8 cellular contexts compared by ENCODE assay signal in the genomic region with DNA sequence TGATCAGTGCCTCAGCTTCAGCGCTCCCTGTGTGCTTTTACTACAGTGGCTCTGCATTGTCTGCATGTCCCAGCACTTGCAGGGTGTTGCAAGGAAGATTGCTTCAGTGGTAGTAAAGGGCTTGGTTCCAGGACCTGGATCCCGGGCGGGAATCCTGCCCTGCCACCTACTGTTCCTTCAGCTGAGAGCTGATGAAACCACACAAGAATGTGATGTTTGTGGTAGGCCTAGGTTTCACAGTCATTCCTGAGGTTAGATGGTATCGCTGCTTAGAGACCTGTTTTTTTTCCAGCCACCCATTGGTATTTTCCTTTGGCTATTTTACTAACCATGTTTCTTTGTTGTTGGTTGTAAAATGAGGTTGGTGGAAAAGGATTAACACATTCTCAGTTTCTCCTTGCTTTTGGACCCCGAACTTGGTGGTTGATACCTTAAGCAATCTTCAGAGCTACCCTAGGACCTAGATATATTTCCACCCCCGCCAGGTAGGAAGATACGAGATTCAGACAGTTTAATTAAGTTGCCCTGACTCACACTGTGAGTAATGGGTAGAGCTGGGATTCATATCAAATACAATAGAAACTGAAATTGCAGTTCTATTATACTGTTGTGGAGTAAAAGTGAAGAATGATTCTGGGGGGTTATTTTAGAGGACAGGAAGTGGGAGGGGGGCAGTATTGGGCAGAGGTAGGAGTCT. TPM values are rescaled to one million over a fixed set of nuclear protein-coding genes. Genes with fewer than 3 reads are reported as not detected.
A peak's percentile ranks its signal among the peaks of the same experiment; 100 is the strongest.
DNase-seq lines count a peak whose midpoint lies in the region; ATAC-seq, FAIRE-seq and TF ChIP-seq lines count a peak whose summit lies in the region.

No MANE protein-coding gene starts in this region.

- POLR2A ChIA-PET in Panc1 (lab: Charles Lee), result no interaction called here
- POLR2A ChIA-PET in naive thymus-derived CD4-positive, alpha-beta T cell (lab: Charles Lee), result no interaction called here

- TF ChIP-seq CTCF in Panc1 (IDR thresholded peaks at IDR 0.05), result no peak

- peaks cover 0 to 24% (median 5%) of the 10 kb centered on the region in 7 donors for H3K4me1 Mint-ChIP-seq in naive thymus-derived CD4-positive, alpha-beta T cell

- H3K9me3 Mint-ChIP-seq in naive thymus-derived CD4-positive, alpha-beta T cell, result no peaks in the 10 kb centered on the region

- no peaks in the 10 kb centered on the region for H3K36me3 ChIP-seq in Panc1 (ENCODE audit: control insufficient read depth, insufficient read depth, low read length)
- no peaks in the 10 kb centered on the region for H3K36me3 ChIP-seq in ectodermal cell (ENCODE audit: control insufficient read depth, insufficient read depth, low read length)
- no peaks in the 10 kb centered on the region for H3K36me3 ChIP-seq in naive thymus-derived CD4-positive, alpha-beta T cell (ENCODE audit: control insufficient read depth in 2 of 3, insufficient read depth in 3 of 3, low read length in 3 of 3)

- H3K4me3 Mint-ChIP-seq in naive thymus-derived CD4-positive, alpha-beta T cell, result no peak overlapping the region

- FAIRE-seq in GM19239 (lab: Jason Lieb, UNC), result no peak

- in situ Hi-C loops in G401 (cut with HindIII; ENCODE audit: low sequenced_read_pairs) (no loop called here), Panc1 (cut with HindIII; ENCODE audit: low pct_unique_long_range_greater_than_20kb, low sequenced_read_pairs) (no loop called here)

- peak; percentile 39 for DNase-seq in G401 (ENCODE audit: low spot score)
- DNase-seq in Panc1 (ENCODE audit: low read depth, low spot score), result no peak
- DNase-seq in naive thymus-derived CD4-positive, alpha-beta T cell, result peak in 1 of 9 donors; percentile 49
- no peak for DNase-seq in GM19239 (ENCODE audit: insufficient read length, low spot score)
- no peak for DNase-seq in GM19238 (ENCODE audit: insufficient read length, low spot score)

- BruUV-seq in Panc1 (replicated peaks; lab: Mats Ljungman, UMichigan), result no TSS peak

- CTCF ChIA-PET in Panc1 (lab: Charles Lee), result no interaction called here
- CTCF ChIA-PET in naive thymus-derived CD4-positive, alpha-beta T cell (lab: Charles Lee), result interaction anchor here (0.9 kb wide), 1 partner anchor 8 kb away, joined by 3 read pairs; no protein-coding TSS in a partner anchor

- intact Hi-C loops in Panc1 (cut with micrococcal nuclease; ENCODE audit: unreplicated experiment), result no loop called here
- intact Hi-C loops in naive thymus-derived CD4-positive, alpha-beta T cell (cut with micrococcal nuclease), result no loop called here

- H3K4me1 ChIP-seq in Panc1 (ENCODE audit: control insufficient read depth, insufficient read depth, low read length), result no peaks in the 10 kb centered on the region
- peaks cover 4% of the 10 kb centered on the region for H3K4me1 ChIP-seq in ectodermal cell (ENCODE audit: control insufficient read depth, insufficient read depth, low read length)
- peaks cover 0 to 11% of the 10 kb centered on the region in 2 donors for H3K4me1 ChIP-seq in naive thymus-derived CD4-positive, alpha-beta T cell (ENCODE audit: control insufficient read depth in 2 of 2, insufficient read depth in 2 of 2, low read length in 2 of 2)

- H3K36me3 Mint-ChIP-seq in naive thymus-derived CD4-positive, alpha-beta T cell, result peaks cover 0 to 2% (median 0%) of the 10 kb centered on the region in 5 donors

- 51 to 56% methylated on average over 7 of the region's 7 CpGs for WGBS in ectodermal cell, 2 experiments

- H3K27me3 Mint-ChIP-seq in naive thymus-derived CD4-positive, alpha-beta T cell, result peaks cover 0 to 18% (median 10%) of the 10 kb centered on the region in 5 donors

- H3K4me3 ChIP-seq in Panc1 (ENCODE audit: low read depth in 2 of 2, low read length in 2 of 2), result no peak overlapping the region
- H3K4me3 ChIP-seq in ectodermal cell (ENCODE audit: insufficient read depth, low read depth, low read length), result no peak overlapping the region
- no peak overlapping the region for H3K4me3 ChIP-seq in naive thymus-derived CD4-positive, alpha-beta T cell (ENCODE audit: low read length)

- H3K27ac ChIP-seq in Panc1 (ENCODE audit: low read length) (no peak overlapping the region), ectodermal cell (ENCODE audit: insufficient read depth, low read depth, low read length, poor library complexity, severe bottlenecking) (peak overlapping the region; percentile 27)
- H3K27ac ChIP-seq in naive thymus-derived CD4-positive, alpha-beta T cell (ENCODE audit: low read depth, low read length), result no peak overlapping the region

- no peaks in the 10 kb centered on the region for H3K27me3 ChIP-seq in Panc1 (ENCODE audit: control insufficient read depth, insufficient read depth, low read length)
- no peaks in the 10 kb centered on the region for H3K27me3 ChIP-seq in ectodermal cell (ENCODE audit: control insufficient read depth, insufficient read depth, low read length, poor library complexity, severe bottlenecking)
- peaks cover 0 to 2% of the 10 kb centered on the region in 2 donors for H3K27me3 ChIP-seq in naive thymus-derived CD4-positive, alpha-beta T cell (ENCODE audit: control insufficient read depth in 2 of 2, insufficient read depth in 2 of 2, low read length in 2 of 2)

- ATAC-seq in Panc1 (peak; percentile 94), GM18502 (IDR thresholded peaks at IDR 0.05; ENCODE audit: poor library complexity, unreplicated experiment) (no peak), HG02870 (IDR thresholded peaks at IDR 0.05; ENCODE audit: unreplicated experiment) (no peak)
- ATAC-seq in naive thymus-derived CD4-positive, alpha-beta T cell, result peak; percentile 40

- H3K9me3 ChIP-seq in Panc1 (ENCODE audit: control insufficient read depth, insufficient read depth, low read depth, low read length) (no peaks in the 10 kb centered on the region), ectodermal cell (ENCODE audit: control insufficient read depth, low read length) (no peaks in the 10 kb centered on the region)
- H3K9me3 ChIP-seq in naive thymus-derived CD4-positive, alpha-beta T cell (ENCODE audit: control insufficient read depth in 2 of 3, low read length in 3 of 3), result no peaks in the 10 kb centered on the region

- peak overlapping the region in 1 of 9 donors; percentile 18 for H3K27ac Mint-ChIP-seq in naive thymus-derived CD4-positive, alpha-beta T cell

RNA-seq across cellular contexts. Expression of gene GPR87, which starts 11.4 kb away (rescaled TPM):
- total RNA-seq in G401 (2014; rRNA removed; shearing (Covaris generic)), result 0.20 TPM in 1 of 2 replicates, not detected in the other
- total RNA-seq in Panc1 (2021; ENCODE audit: unreplicated experiment), result not detected
- polyA plus RNA-seq in Panc1 (2012; ENCODE audit: insufficient read length), result not detected
- not detected for polyA plus RNA-seq in ectodermal cell (2013, experiment 1 of 4)
- polyA plus RNA-seq in ectodermal cell (2013, experiment 2 of 4), result not detected
- polyA plus RNA-seq in ectodermal cell (2013, experiment 3 of 4), result not detected
- polyA plus RNA-seq in ectodermal cell (2013, experiment 4 of 4), result not detected
- not detected for total RNA-seq in naive thymus-derived CD4-positive, alpha-beta T cell
- polyA plus RNA-seq in naive thymus-derived CD4-positive, alpha-beta T cell, result not detected

RNA-seq across cellular contexts. Expression of gene P2RY13, which starts 24.1 kb away (rescaled TPM):
- not detected in 2 replicates for total RNA-seq in G401 (2014; rRNA removed; shearing (Covaris generic))
- total RNA-seq in Panc1 (2021; ENCODE audit: unreplicated experiment), result not detected
- not detected for polyA plus RNA-seq in Panc1 (2012; ENCODE audit: insufficient read length)
- polyA plus RNA-seq in ectodermal cell (2013, experiment 1 of 4), result not detected
- not detected for polyA plus RNA-seq in ectodermal cell (2013, experiment 2 of 4)
- not detected for polyA plus RNA-seq in ectodermal cell (2013, experiment 3 of 4)
- polyA plus RNA-seq in ectodermal cell (2013, experiment 4 of 4), result not detected
- total RNA-seq in naive thymus-derived CD4-positive, alpha-beta T cell, result 10 to 100 TPM in 1 of 5 experiments, under 1 TPM in 1, not detected in 3; 0.13 to 11.4 TPM
- polyA plus RNA-seq in naive thymus-derived CD4-positive, alpha-beta T cell, result not detected

RNA-seq across cellular contexts. Expression of gene P2RY14, which starts 26.9 kb away (rescaled TPM):
- total RNA-seq in G401 (2014; rRNA removed; shearing (Covaris generic)), result not detected in 2 replicates
- total RNA-seq in Panc1 (2021; ENCODE audit: unreplicated experiment), result not detected
- polyA plus RNA-seq in Panc1 (2012; ENCODE audit: insufficient read length), result not detected
- not detected for polyA plus RNA-seq in ectodermal cell (2013, experiment 1 of 4)
- polyA plus RNA-seq in ectodermal cell (2013, experiment 2 of 4), result not detected
- not detected for polyA plus RNA-seq in ectodermal cell (2013, experiment 3 of 4)
- not detected for polyA plus RNA-seq in ectodermal cell (2013, experiment 4 of 4)
- 1 to 10 TPM in 2 of 5 experiments, under 1 TPM in 2, not detected in 1; 0.19 to 5.7 (median 1.1) TPM for total RNA-seq in naive thymus-derived CD4-positive, alpha-beta T cell
- polyA plus RNA-seq in naive thymus-derived CD4-positive, alpha-beta T cell, result under 1 TPM in 1 of 2 donors, not detected in 1; 0.11 TPM

Comparison
In these comparisons a context has a peak if more than half of its experiments do, and no peak if none do; other contexts are left out.
1. ATAC-seq: peak in Panc1 (single experiment) and naive thymus-derived CD4-positive, alpha-beta T cell (single experiment); none in GM18502 (single experiment) and HG02870 (single experiment).